ENCODE assay signal across 8 cellular contexts in the genomic region with DNA sequence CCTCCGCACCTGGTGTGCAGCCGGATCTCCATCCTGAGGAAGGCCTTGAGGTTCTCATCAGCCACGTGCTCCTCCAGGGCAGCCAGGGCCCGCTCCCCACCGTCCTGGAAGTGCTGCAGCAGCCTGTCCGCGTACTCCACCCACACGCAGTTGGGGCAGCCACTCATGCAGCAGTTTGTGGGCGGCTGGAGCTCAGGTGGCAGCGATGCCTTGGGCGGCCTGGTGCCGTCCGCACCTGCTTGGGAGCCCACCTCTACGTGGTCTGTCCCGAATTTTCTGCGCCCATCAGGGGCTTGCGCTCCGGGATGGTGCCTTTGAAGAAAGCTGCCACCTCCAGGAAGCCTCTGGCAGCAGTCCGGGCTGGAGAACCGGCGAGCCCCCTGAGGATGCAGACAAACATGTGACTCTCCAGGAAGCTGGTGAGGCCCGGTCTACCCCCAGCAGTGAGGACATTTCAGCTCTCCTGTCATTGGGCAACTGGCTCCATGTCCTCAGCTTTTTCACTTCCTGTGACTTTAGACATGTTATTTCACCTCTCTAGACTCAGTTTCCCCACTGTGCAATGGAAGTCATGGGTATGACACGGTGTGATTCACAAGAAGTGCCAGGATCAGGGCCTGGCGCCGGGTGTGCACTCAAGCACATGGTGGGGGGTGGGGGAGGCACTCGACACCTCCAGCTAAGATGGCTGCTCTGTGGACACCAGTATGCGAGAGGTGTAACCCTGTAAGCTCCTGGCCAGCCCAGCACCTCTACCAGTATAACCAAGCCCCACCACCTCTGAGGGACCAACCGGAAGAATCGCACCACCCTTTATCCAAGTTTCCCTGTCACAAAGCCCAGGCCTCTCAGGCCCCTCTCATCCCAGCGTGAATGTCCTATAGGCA. TPM values are rescaled to one million over a fixed set of nuclear protein-coding genes. Genes with fewer than 3 reads are reported as not detected.
DNase-seq lines count a peak whose midpoint lies in the region; ATAC-seq and TF ChIP-seq lines count a peak whose summit lies in the region.

No MANE protein-coding gene starts in this region.

- peaks cover 25% of the 10 kb centered on the region for H3K4me1 Mint-ChIP-seq in HFFc6 (ENCODE audit: low read depth)

- peak overlapping the region; percentile 97 for H3K4me3 ChIP-seq in DOHH2 (ENCODE audit: low read length)
- peak overlapping the region; percentile 69 for H3K4me3 ChIP-seq in RWPE2 (ENCODE audit: severe bottlenecking)
- peak overlapping the region; percentile 68 to 69 for H3K4me3 ChIP-seq in ascending aorta

- H3K9me3 ChIP-seq in DOHH2 (ENCODE audit: control insufficient read depth, insufficient read depth, low read length) (no peaks in the 10 kb centered on the region), RWPE2 (ENCODE audit: severe bottlenecking) (no peaks in the 10 kb centered on the region), ascending aorta (no peaks in the 10 kb centered on the region)

- ATAC-seq in RWPE2 (ENCODE audit: low read depth): peak; percentile 10
- ATAC-seq in HG02885 (IDR thresholded peaks at IDR 0.05; ENCODE audit: poor library complexity, unreplicated experiment): no peak

- no peaks in the 10 kb centered on the region for H4K20me1 ChIP-seq in DOHH2 (ENCODE audit: control insufficient read depth, insufficient read depth, low read depth, low read length)

- H3K36me3 Mint-ChIP-seq in HFFc6 (ENCODE audit: low read depth): peaks cover 14% of the 10 kb centered on the region; the same call in 1 of the 2 replicates

- no peaks in the 10 kb centered on the region for H3K9me2 ChIP-seq in DOHH2 (replicated peaks; ENCODE audit: control insufficient read depth, low read length)

- TF ChIP-seq CTCF in DOHH2 (IDR thresholded peaks at IDR 0.05; ENCODE audit: low read depth, low read length, poor library complexity, severe bottlenecking) (no peak), HFFc6 (IDR thresholded peaks at IDR 0.05) (no peak), RWPE2 (IDR thresholded peaks at IDR 0.05; ENCODE audit: poor library complexity, severe bottlenecking) (no peak), ascending aorta (IDR thresholded peaks at IDR 0.05) (no peak)

- peak overlapping the region; percentile 100 for H3K4me2 ChIP-seq in DOHH2 (ENCODE audit: low read length)

- peaks cover 10% of the 10 kb centered on the region for H3F3A ChIP-seq in DOHH2 (ENCODE audit: control insufficient read depth, insufficient read depth)

- no peaks in the 10 kb centered on the region for H3K27me3 ChIP-seq in DOHH2 (ENCODE audit: control insufficient read depth, low read length)
- H3K27me3 ChIP-seq in RWPE2 (ENCODE audit: insufficient read depth, poor library complexity, severe bottlenecking): no peaks in the 10 kb centered on the region
- H3K27me3 ChIP-seq in ascending aorta: no peaks in the 10 kb centered on the region

- H3K4me3 Mint-ChIP-seq in HFFc6: peak overlapping the region; percentile 91

- peak overlapping the region; percentile 79 for H3K27ac ChIP-seq in DOHH2 (ENCODE audit: low read depth, low read length)
- H3K27ac ChIP-seq in RWPE2 (ENCODE audit: poor library complexity, severe bottlenecking): peak overlapping the region; percentile 75
- peak overlapping the region; percentile 65 to 80 for H3K27ac ChIP-seq in ascending aorta

- DNase-seq in HFFc6: no peak
- no peak for DNase-seq in RWPE2 (ENCODE audit: low spot score)
- DNase-seq in ascending aorta (ENCODE audit: low spot score in 2 of 2): no peak
- peak; percentile 24 for DNase-seq in iris pigment epithelial cell (ENCODE audit: low read depth)
- DNase-seq in stimulated activated CD4-positive, alpha-beta T cell treated with anti-CD3 and anti-CD28 coated beads, Interleukin-2, amount 100 ng/mL, for 24 hours: peak; percentile 72 to 76
- DNase-seq in T1000 (lab: John Stamatoyannopoulos, UW): no peak

- H3K79me2 ChIP-seq in DOHH2 (ENCODE audit: control insufficient read depth, low read length): peaks cover 57% of the 10 kb centered on the region

- peaks cover 26% of the 10 kb centered on the region for H3K4me1 ChIP-seq in DOHH2 (ENCODE audit: control insufficient read depth, low read length)
- H3K4me1 ChIP-seq in RWPE2 (ENCODE audit: insufficient read depth, poor library complexity, severe bottlenecking): peaks cover 10% of the 10 kb centered on the region
- H3K4me1 ChIP-seq in ascending aorta: peaks cover 3 to 17% of the 10 kb centered on the region in 2 donors

- peaks cover 2% of the 10 kb centered on the region for H3K27me3 Mint-ChIP-seq in HFFc6 (ENCODE audit: insufficient read depth)

- H3K36me3 ChIP-seq in DOHH2 (ENCODE audit: control insufficient read depth, low read length): peaks cover 59% of the 10 kb centered on the region
- H3K36me3 ChIP-seq in RWPE2 (ENCODE audit: low read depth): peaks cover 39% of the 10 kb centered on the region
- H3K36me3 ChIP-seq in ascending aorta: peaks cover 10 to 14% of the 10 kb centered on the region in 2 donors

- H3K27ac Mint-ChIP-seq in HFFc6: peak overlapping the region; percentile 83

- H3K9me3 Mint-ChIP-seq in HFFc6: no peaks in the 10 kb centered on the region

- intact Hi-C loops in ascending aorta (cut with DNase I): loop anchor here (1.0 kb wide), 3 partner anchors 18 to 47 kb away; a partner anchor contains a TSS

RNA-seq across cellular contexts. Expression of a gene that starts 1.0 kb away (rescaled TPM):
- total RNA-seq in HFFc6 (2021; fragmentation: NEBNext Ultra II Directional; extraction: Animal tissue kit (Norgen Biotek cat#: 25700)): 10 to 100 TPM; 20.9 to 33.4 (median 30.9) TPM
- total RNA-seq in ascending aorta: 96.1 TPM

RNA-seq across cellular contexts. Expression of a gene that starts 1.1 kb away (rescaled TPM):
- 10 to 100 TPM; 22.8 to 28.8 (median 25.2) TPM for total RNA-seq in HFFc6 (2021; fragmentation: NEBNext Ultra II Directional; extraction: Animal tissue kit (Norgen Biotek cat#: 25700))
- 15.8 TPM for total RNA-seq in ascending aorta

RNA-seq across cellular contexts. Expression of a gene that starts 9.1 kb away (rescaled TPM):
- total RNA-seq in HFFc6 (2021; fragmentation: NEBNext Ultra II Directional; extraction: Animal tissue kit (Norgen Biotek cat#: 25700)): under 1 TPM in 5 of 6 experiments, not detected in 1; 0.37 to 0.76 (median 0.57) TPM
- total RNA-seq in ascending aorta: not detected

RNA-seq across cellular contexts. Expression of a gene that starts 18.1 kb away (rescaled TPM):
- 10 to 100 TPM; 39.4 to 50.5 (median 46.7) TPM for total RNA-seq in HFFc6 (2021; fragmentation: NEBNext Ultra II Directional; extraction: Animal tissue kit (Norgen Biotek cat#: 25700))
- 21.0 TPM for total RNA-seq in ascending aorta

RNA-seq across cellular contexts. Expression of a gene that starts 18.4 kb away (rescaled TPM):
- total RNA-seq in HFFc6 (2021; fragmentation: NEBNext Ultra II Directional; extraction: Animal tissue kit (Norgen Biotek cat#: 25700)): 100 to 1,000 TPM; 106 to 127 (median 116) TPM
- 211 TPM for total RNA-seq in ascending aorta

Comparison
In these comparisons a context has a peak if more than half of its experiments do, and no peak if none do; other contexts are left out.
1. DNase-seq: peak in iris pigment epithelial cell (single experiment) and stimulated activated CD4-positive, alpha-beta T cell treated with anti-CD3 and anti-CD28 coated beads, Interleukin-2, amount 100 ng/mL, for 24 hours (2 of 2); none in HFFc6 (single experiment), RWPE2 (single experiment), ascending aorta (0 of 2) and T1000 (single experiment).
2. Peak in every context shown above with its lines, with median percentiles within 50 percentile points of each other: H3K27ac ChIP-seq and H3K4me3 ChIP-seq.